Comparison of ENCODE assay signal across 9 cellular contexts in the genomic region with DNA sequence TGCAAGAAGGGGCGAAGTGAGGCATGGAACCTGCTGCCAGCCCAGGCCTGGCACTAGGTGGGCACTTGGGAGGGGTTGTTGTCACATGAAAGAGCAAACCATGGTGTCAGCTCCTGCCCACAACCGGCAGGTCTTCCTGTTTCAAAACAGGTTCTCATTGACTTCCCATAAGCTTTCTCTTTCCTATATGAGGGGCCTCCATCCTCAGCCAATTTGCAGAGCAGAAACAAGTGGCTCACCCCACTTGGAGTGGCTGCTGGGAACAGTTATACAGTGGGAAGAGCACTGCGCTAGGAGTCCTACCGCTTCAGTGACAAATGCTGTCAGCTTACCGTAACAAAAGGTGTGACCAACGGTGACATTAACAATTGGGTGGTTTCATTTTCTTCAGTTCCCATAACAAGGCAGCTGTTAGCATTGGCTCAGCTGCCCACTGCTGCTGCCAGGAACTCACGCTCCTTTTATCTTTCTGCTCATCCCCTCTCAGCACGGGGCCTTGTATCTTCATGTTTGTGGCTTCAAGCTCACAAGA. TPM values are rescaled to one million over a fixed set of nuclear protein-coding genes. Genes with fewer than 3 reads are reported as not detected.
DNase-seq lines count a peak whose midpoint lies in the region; ATAC-seq and TF ChIP-seq lines count a peak whose summit lies in the region.
"Had no signal": no experiment of that assay in that cellular context is flagged by ENCODE, and none has a peak within 500 bp of the region (broad histone marks: within the 10 kb centered on the region; RNA-seq: fewer than 3 reads in every experiment).

No MANE protein-coding gene starts in this region.

- H3K9me3 ChIP-seq in MM.1S (replicated peaks; ENCODE audit: insufficient read depth, low read length) (no peaks in the 10 kb centered on the region), neutrophil (no peaks in the 10 kb centered on the region)

- H3K36me3 Mint-ChIP-seq in activated CD4-positive, alpha-beta memory T cell treated with anti-CD3 and anti-CD28 coated beads, Interleukin-2, amount 10 ng/mL, durations not matched to agents 7 days and 5 days (ENCODE audit: low read depth) = peaks cover 69% of the 10 kb centered on the region

- peak overlapping the region; percentile 46 for H3K4me3 Mint-ChIP-seq in activated CD4-positive, alpha-beta memory T cell treated with anti-CD3 and anti-CD28 coated beads, Interleukin-2, amount 10 ng/mL, durations not matched to agents 7 days and 5 days

- no peak for TF ChIP-seq CTCF in MM.1S (IDR thresholded peaks at IDR 0.05; ENCODE audit: low read length)
- peak; percentile 30 for TF ChIP-seq CTCF in neutrophil (IDR thresholded peaks at IDR 0.05)

- H2AFZ ChIP-seq in MM.1S (ENCODE audit: low read length) = no peak overlapping the region

- peak overlapping the region; percentile 53; the same call in 1 of the 2 replicates for H3K4me2 ChIP-seq in MM.1S (ENCODE audit: low read depth, low read length)

- H3K79me2 ChIP-seq in MM.1S (ENCODE audit: low read length) = peaks cover 31% of the 10 kb centered on the region

- peaks cover 1% of the 10 kb centered on the region for H3K27me3 Mint-ChIP-seq in activated CD4-positive, alpha-beta memory T cell treated with anti-CD3 and anti-CD28 coated beads, Interleukin-2, amount 10 ng/mL, durations not matched to agents 7 days and 5 days

- peaks cover 77% of the 10 kb centered on the region for H3K4me1 ChIP-seq in MM.1S (ENCODE audit: low read length)
- H3K4me1 ChIP-seq in neutrophil (ENCODE audit: control insufficient read depth in 1 of 2, insufficient read depth in 1 of 2, low read depth in 1 of 2, low read length in 1 of 2) = peaks cover 78 to 86% of the 10 kb centered on the region in 2 experiments

- H3K27me3 ChIP-seq in MM.1S (replicated peaks; ENCODE audit: insufficient read depth, low read length) = no peaks in the 10 kb centered on the region
- H3K27me3 ChIP-seq in neutrophil = no peaks in the 10 kb centered on the region

- POLR2A ChIA-PET in activated CD4-positive, alpha-beta memory T cell treated with anti-CD3 and anti-CD28 coated beads, Interleukin-2, amount 10 ng/mL, durations not matched to agents 7 days and 5 days (lab: Charles Lee) = interaction anchor here (0.6 to 9.1 kb wide), 12 partner anchors 9 to 143 kb away, joined by 3 to 150 read pairs (median 6); a partner anchor contains a TSS

- peak; percentile 77 for DNase-seq in MM.1S
- peak; percentile 68 for DNase-seq in activated CD4-positive, alpha-beta memory T cell treated with anti-CD3 and anti-CD28 coated beads, Interleukin-2, amount 10 ng/mL, durations not matched to agents 7 days and 5 days
- DNase-seq in GOT3 (lab: John Stamatoyannopoulos, UW) = no peak
- DNase-seq: head of caudate nucleus, NCI-H82, WERI-Rb-1 had no signal

- no peaks in the 10 kb centered on the region for H4K20me1 ChIP-seq in MM.1S (ENCODE audit: insufficient read depth, low read length)

- H3K27ac ChIP-seq in MM.1S (ENCODE audit: low read length) (peak overlapping the region; percentile 98), neutrophil (peak overlapping the region; percentile 99)
- H3K27ac ChIP-seq: WERI-Rb-1 had no signal

- H3K36me3 ChIP-seq in MM.1S (replicated peaks; ENCODE audit: insufficient read depth, low read length) = peaks cover 7% of the 10 kb centered on the region; the same call in 1 of the 2 replicates
- peaks cover 29% of the 10 kb centered on the region for H3K36me3 ChIP-seq in neutrophil
- H3K36me3 ChIP-seq: WERI-Rb-1 had no signal

- H3K4me3 ChIP-seq in MM.1S (ENCODE audit: low read length) (no peak overlapping the region; the same call in 1 of the 2 replicates), neutrophil (ENCODE audit: low read depth in 1 of 2, low read length in 1 of 2) (peak overlapping the region; percentile 55 to 64)

- ATAC-seq in GM21786 (IDR thresholded peaks at IDR 0.05; ENCODE audit: unreplicated experiment) (no peak), HG03439 (IDR thresholded peaks at IDR 0.05; ENCODE audit: unreplicated experiment) (no peak)

- peaks cover 11% of the 10 kb centered on the region for H3K9me3 Mint-ChIP-seq in activated CD4-positive, alpha-beta memory T cell treated with anti-CD3 and anti-CD28 coated beads, Interleukin-2, amount 10 ng/mL, durations not matched to agents 7 days and 5 days

- no peak overlapping the region for H3K9ac ChIP-seq in MM.1S (ENCODE audit: low read length)

- no peaks in the 10 kb centered on the region for H3K9me2 ChIP-seq in MM.1S (replicated peaks; ENCODE audit: insufficient read depth, low read length)

- peaks cover 88% of the 10 kb centered on the region for H3F3A ChIP-seq in MM.1S (ENCODE audit: insufficient read depth, low read length)

- H3K4me1 Mint-ChIP-seq in activated CD4-positive, alpha-beta memory T cell treated with anti-CD3 and anti-CD28 coated beads, Interleukin-2, amount 10 ng/mL, durations not matched to agents 7 days and 5 days = peaks cover 88% of the 10 kb centered on the region

- peak overlapping the region; percentile 93 for H3K27ac Mint-ChIP-seq in activated CD4-positive, alpha-beta memory T cell treated with anti-CD3 and anti-CD28 coated beads, Interleukin-2, amount 10 ng/mL, durations not matched to agents 7 days and 5 days

- CTCF ChIA-PET in activated CD4-positive, alpha-beta memory T cell treated with anti-CD3 and anti-CD28 coated beads, Interleukin-2, amount 10 ng/mL, durations not matched to agents 7 days and 5 days (lab: Charles Lee) = interaction anchor here (0.6 to 1.8 kb wide), 10 partner anchors 11 to 172 kb away, joined by 3 to 19 read pairs (median 5); a partner anchor contains a TSS

RNA-seq across cellular contexts. Expression of a gene that starts 10.2 kb away (rescaled TPM):
- total RNA-seq in activated CD4-positive, alpha-beta memory T cell treated with anti-CD3 and anti-CD28 coated beads, Interleukin-2, amount 10 ng/mL, durations not matched to agents 7 days and 5 days = 1 to 10 TPM; 3.4 to 3.9 TPM

RNA-seq across cellular contexts. Expression of a gene that starts 21.6 kb away (rescaled TPM):
- total RNA-seq in activated CD4-positive, alpha-beta memory T cell treated with anti-CD3 and anti-CD28 coated beads, Interleukin-2, amount 10 ng/mL, durations not matched to agents 7 days and 5 days = 1,000 to 10,000 TPM in 1 of 2 experiments, 100 to 1,000 TPM in 1; 984 to 1,005 TPM

RNA-seq across cellular contexts. Expression of a gene that starts 34.5 kb away (rescaled TPM):
- 10 to 100 TPM; 10.2 to 10.3 TPM for total RNA-seq in activated CD4-positive, alpha-beta memory T cell treated with anti-CD3 and anti-CD28 coated beads, Interleukin-2, amount 10 ng/mL, durations not matched to agents 7 days and 5 days

RNA-seq across cellular contexts. Expression of a gene that starts 59.8 kb away (rescaled TPM):
- 100 to 1,000 TPM; 114 to 126 TPM for total RNA-seq in activated CD4-positive, alpha-beta memory T cell treated with anti-CD3 and anti-CD28 coated beads, Interleukin-2, amount 10 ng/mL, durations not matched to agents 7 days and 5 days
